ENCODE assay signal across 9 cellular contexts in the genomic region with DNA sequence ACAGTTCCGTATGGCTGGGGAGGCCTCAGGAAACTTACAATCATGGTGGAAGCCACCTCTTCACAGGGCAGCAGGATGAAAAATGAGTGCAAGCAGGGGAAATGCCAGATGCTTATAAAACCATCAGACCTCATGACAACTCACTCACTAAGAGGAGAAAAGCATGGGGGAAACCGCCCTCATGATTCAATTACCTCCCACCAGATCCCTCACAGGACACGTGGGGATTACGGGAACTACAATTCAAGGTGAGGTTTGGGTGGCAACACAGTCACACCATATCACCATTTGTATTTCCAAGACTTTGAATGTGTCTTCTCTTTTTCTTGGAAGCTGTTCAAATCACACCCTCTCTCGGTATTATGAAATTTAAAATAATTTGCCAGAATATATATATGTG.
"Had no signal": no experiment of that assay in that cellular context is flagged by ENCODE, and none has a peak within 500 bp of the region (broad histone marks: within the 10 kb centered on the region; RNA-seq: fewer than 3 reads in every experiment).

No MANE protein-coding gene starts in this region.

- DNase-seq: H9, HCEC 1CT, HFFc6, IMR-90 had no signal

- H3K4me1 Mint-ChIP-seq: H9 had no signal

- ATAC-seq: GM23338, K562 had no signal

- FAIRE-seq: H1, H54, HTR-8/SVneo, K562 had no signal

- H3K9me3 Mint-ChIP-seq: GM23338, H9, HFFc6 had no signal

- H3K4me3 ChIP-seq: GM23338, K562 had no signal

- H3K27ac Mint-ChIP-seq: GM23338, H9, HFFc6 had no signal

- H3K4me3 Mint-ChIP-seq: GM23338, H9, HFFc6 had no signal
